8 cellular contexts compared by ENCODE assay signal in the genomic region with DNA sequence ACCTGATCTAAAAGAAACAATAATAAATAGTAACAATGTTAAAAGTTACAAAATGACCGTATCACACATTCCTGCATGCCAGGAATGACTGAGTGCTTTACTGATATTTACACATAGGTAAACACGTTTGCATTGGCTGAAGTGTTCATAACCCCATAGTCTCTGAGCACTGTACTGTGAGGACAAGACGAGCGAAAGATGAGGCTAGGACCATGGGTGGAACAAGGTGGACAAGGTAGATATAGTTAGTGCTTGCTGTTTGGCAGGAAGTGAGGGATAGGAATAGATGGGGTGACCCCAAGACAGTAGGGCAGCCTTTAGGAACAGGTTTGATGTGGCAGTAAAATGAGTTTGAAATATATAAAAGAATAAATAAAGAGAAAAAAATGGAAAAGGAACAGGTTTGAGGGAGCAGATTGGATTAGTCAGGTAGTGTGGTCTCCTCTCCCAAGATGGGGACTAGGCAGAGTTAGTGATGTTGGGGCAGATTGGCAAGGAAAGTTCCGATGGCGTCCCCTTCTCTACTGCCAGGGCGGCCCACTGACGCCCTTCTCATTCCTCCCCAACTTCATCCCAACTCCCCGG. TPM values are rescaled to one million over a fixed set of nuclear protein-coding genes. Genes with fewer than 3 reads are reported as not detected.
A peak's percentile ranks its signal among the peaks of the same experiment; 100 is the strongest.
DNase-seq lines count a peak whose midpoint lies in the region; ATAC-seq and TF ChIP-seq lines count a peak whose summit lies in the region.

No MANE protein-coding gene starts in this region.

- H3K4me3 ChIP-seq in right lobe of liver: peak overlapping the region in 2 of 3 donors; percentile 100

- no peak for TF ChIP-seq POLR2A in right lobe of liver (IDR thresholded peaks at IDR 0.05)

- peak overlapping the region; percentile 80 for H3K27ac Mint-ChIP-seq in activated naive CD4-positive, alpha-beta T cell treated with anti-CD3 and anti-CD28 coated beads for 36 hours
- H3K27ac Mint-ChIP-seq in activated T-helper 2 cell treated with anti-CD3 and anti-CD28 coated beads, Interferon-gamma antibody, Interleukin-2, Interleukin-4, amounts not matched to agents 10 μg/mL and 5 μg/mL and 100 μg/mL, durations not matched to agents 14 hours and 24 hours and 36 hours: peak overlapping the region; percentile 59
- peak overlapping the region; percentile 69 for H3K27ac Mint-ChIP-seq in type B pancreatic cell

- peaks cover 16% of the 10 kb centered on the region for H3K36me3 Mint-ChIP-seq in activated naive CD4-positive, alpha-beta T cell treated with anti-CD3 and anti-CD28 coated beads for 36 hours (ENCODE audit: low read depth)
- H3K36me3 Mint-ChIP-seq in activated T-helper 2 cell treated with anti-CD3 and anti-CD28 coated beads, Interferon-gamma antibody, Interleukin-2, Interleukin-4, amounts not matched to agents 10 μg/mL and 5 μg/mL and 100 μg/mL, durations not matched to agents 14 hours and 24 hours and 36 hours (ENCODE audit: low read depth): peaks cover 42% of the 10 kb centered on the region
- H3K36me3 Mint-ChIP-seq in type B pancreatic cell: peaks cover 6% of the 10 kb centered on the region

- no peak for DNase-seq in activated naive CD4-positive, alpha-beta T cell treated with anti-CD3 and anti-CD28 coated beads for 36 hours
- no peak for DNase-seq in activated naive CD4-positive, alpha-beta T cell (lab: John Stamatoyannopoulos, UW)
- DNase-seq in activated T-helper 2 cell treated with anti-CD3 and anti-CD28 coated beads, Interferon-gamma antibody, Interleukin-2, Interleukin-4, amounts not matched to agents 10 μg/mL and 5 μg/mL and 100 μg/mL, durations not matched to agents 14 hours and 24 hours and 36 hours (ENCODE audit: low spot score): no peak
- DNase-seq in right lobe of liver: no peak
- no peak for DNase-seq in type B pancreatic cell (ENCODE audit: extremely low spot score, unreplicated experiment)
- no peak for DNase-seq in NCI-H2107 treated with DMSO at 0.1 percent for 48 hours (lab: John Stamatoyannopoulos, UW; ENCODE audit: unreplicated experiment)
- no peak for DNase-seq in NCI-H226
- DNase-seq in activated CD4-positive, alpha-beta T cell treated with anti-CD3 and anti-CD28 coated beads for 4 hours: no peak

- TF ChIP-seq CTCF in right lobe of liver (IDR thresholded peaks at IDR 0.05) (no peak), type B pancreatic cell (conservative IDR thresholded peaks at IDR 0.05) (no peak)

- H3K4me3 Mint-ChIP-seq in activated naive CD4-positive, alpha-beta T cell treated with anti-CD3 and anti-CD28 coated beads for 36 hours: peak overlapping the region; percentile 86
- H3K4me3 Mint-ChIP-seq in activated T-helper 2 cell treated with anti-CD3 and anti-CD28 coated beads, Interferon-gamma antibody, Interleukin-2, Interleukin-4, amounts not matched to agents 10 μg/mL and 5 μg/mL and 100 μg/mL, durations not matched to agents 14 hours and 24 hours and 36 hours (ENCODE audit: low read depth): peak overlapping the region; percentile 85
- H3K4me3 Mint-ChIP-seq in type B pancreatic cell: peak overlapping the region; percentile 91

- intact Hi-C loops in activated naive CD4-positive, alpha-beta T cell treated with anti-CD3 and anti-CD28 coated beads for 36 hours (cut with micrococcal nuclease): no loop called here
- intact Hi-C loops in activated T-helper 2 cell treated with anti-CD3 and anti-CD28 coated beads, Interferon-gamma antibody, Interleukin-2, Interleukin-4, amounts not matched to agents 10 μg/mL and 5 μg/mL and 100 μg/mL, durations not matched to agents 14 hours and 24 hours and 36 hours (cut with micrococcal nuclease): no loop called here
- intact Hi-C loops in right lobe of liver (cut with DNase I): no loop called here

- no peaks in the 10 kb centered on the region for H3K27me3 Mint-ChIP-seq in activated naive CD4-positive, alpha-beta T cell treated with anti-CD3 and anti-CD28 coated beads for 36 hours (ENCODE audit: low read depth)
- H3K27me3 Mint-ChIP-seq in activated T-helper 2 cell treated with anti-CD3 and anti-CD28 coated beads, Interferon-gamma antibody, Interleukin-2, Interleukin-4, amounts not matched to agents 10 μg/mL and 5 μg/mL and 100 μg/mL, durations not matched to agents 14 hours and 24 hours and 36 hours (ENCODE audit: low read depth): no peaks in the 10 kb centered on the region
- H3K27me3 Mint-ChIP-seq in type B pancreatic cell: peaks cover 2% of the 10 kb centered on the region

- peaks cover 0 to 25% (median 16%) of the 10 kb centered on the region in 4 donors for H3K36me3 ChIP-seq in right lobe of liver

- no peaks in the 10 kb centered on the region for H3K9me3 Mint-ChIP-seq in activated naive CD4-positive, alpha-beta T cell treated with anti-CD3 and anti-CD28 coated beads for 36 hours
- H3K9me3 Mint-ChIP-seq in activated T-helper 2 cell treated with anti-CD3 and anti-CD28 coated beads, Interferon-gamma antibody, Interleukin-2, Interleukin-4, amounts not matched to agents 10 μg/mL and 5 μg/mL and 100 μg/mL, durations not matched to agents 14 hours and 24 hours and 36 hours: no peaks in the 10 kb centered on the region
- no peaks in the 10 kb centered on the region for H3K9me3 Mint-ChIP-seq in type B pancreatic cell

- H3K9me3 ChIP-seq in right lobe of liver: no peaks in the 10 kb centered on the region

- no peak overlapping the region for H3K27ac ChIP-seq in right lobe of liver

- ATAC-seq in right lobe of liver: no peak

- WGBS in right lobe of liver (ENCODE audit: insufficient coverage, low coverage, low lambda C conversion rate, missing lambda C conversion rate): 15% methylated on average over 9 of the region's 9 CpGs

- CTCF ChIA-PET in activated naive CD4-positive, alpha-beta T cell treated with anti-CD3 and anti-CD28 coated beads for 36 hours (lab: Charles Lee): interaction anchor here (1.2 kb wide), 1 partner anchor 174 kb away, joined by 3 read pairs; no protein-coding TSS in a partner anchor

- H3K4me1 ChIP-seq in right lobe of liver: peaks cover 0 to 24% (median 6%) of the 10 kb centered on the region in 4 donors

- peaks cover 39% of the 10 kb centered on the region for H3K4me1 Mint-ChIP-seq in activated naive CD4-positive, alpha-beta T cell treated with anti-CD3 and anti-CD28 coated beads for 36 hours (ENCODE audit: low read depth)
- peaks cover 29% of the 10 kb centered on the region for H3K4me1 Mint-ChIP-seq in activated T-helper 2 cell treated with anti-CD3 and anti-CD28 coated beads, Interferon-gamma antibody, Interleukin-2, Interleukin-4, amounts not matched to agents 10 μg/mL and 5 μg/mL and 100 μg/mL, durations not matched to agents 14 hours and 24 hours and 36 hours (ENCODE audit: low read depth)
- peaks cover 8% of the 10 kb centered on the region for H3K4me1 Mint-ChIP-seq in type B pancreatic cell (ENCODE audit: unreplicated experiment)

- H3K27me3 ChIP-seq in right lobe of liver: no peaks in the 10 kb centered on the region

RNA-seq across cellular contexts. Expression of a gene that starts 0.5 kb away (rescaled TPM):
- 10 to 100 TPM; 65.1 to 66.5 TPM for total RNA-seq in activated naive CD4-positive, alpha-beta T cell treated with anti-CD3 and anti-CD28 coated beads for 36 hours
- total RNA-seq in activated T-helper 2 cell treated with anti-CD3 and anti-CD28 coated beads, Interferon-gamma antibody, Interleukin-2, Interleukin-4, amounts not matched to agents 10 μg/mL and 5 μg/mL and 100 μg/mL, durations not matched to agents 14 hours and 24 hours and 36 hours: 132 and 139 TPM in 2 replicates
- 10 to 100 TPM; 14.4 to 36.4 (median 22.4) TPM for total RNA-seq in right lobe of liver
- 68.8 and 84.5 TPM in 2 replicates for total RNA-seq in type B pancreatic cell (ENCODE audit: low replicate concordance)

RNA-seq across cellular contexts. Expression of a gene that starts 1.6 kb away (rescaled TPM):
- not detected for total RNA-seq in activated naive CD4-positive, alpha-beta T cell treated with anti-CD3 and anti-CD28 coated beads for 36 hours
- total RNA-seq in activated T-helper 2 cell treated with anti-CD3 and anti-CD28 coated beads, Interferon-gamma antibody, Interleukin-2, Interleukin-4, amounts not matched to agents 10 μg/mL and 5 μg/mL and 100 μg/mL, durations not matched to agents 14 hours and 24 hours and 36 hours: 0.14 TPM in 1 of 2 replicates, not detected in the other
- total RNA-seq in right lobe of liver: 1 to 10 TPM; 1.8 to 4.3 (median 2.5) TPM
- total RNA-seq in type B pancreatic cell (ENCODE audit: low replicate concordance): 0.41 and 0.86 TPM in 2 replicates

RNA-seq across cellular contexts. Expression of a gene that starts 7.4 kb away (rescaled TPM):
- 1 to 10 TPM; 3.8 to 4.4 TPM for total RNA-seq in activated naive CD4-positive, alpha-beta T cell treated with anti-CD3 and anti-CD28 coated beads for 36 hours
- 6.8 and 7.1 TPM in 2 replicates for total RNA-seq in activated T-helper 2 cell treated with anti-CD3 and anti-CD28 coated beads, Interferon-gamma antibody, Interleukin-2, Interleukin-4, amounts not matched to agents 10 μg/mL and 5 μg/mL and 100 μg/mL, durations not matched to agents 14 hours and 24 hours and 36 hours
- total RNA-seq in right lobe of liver (1 to 10 TPM; 1.8 to 8.0 (median 4.6) TPM), type B pancreatic cell (ENCODE audit: low replicate concordance) (9.6 and 19.8 TPM in 2 replicates)

RNA-seq across cellular contexts. Expression of a gene that starts 7.7 kb away (rescaled TPM):
- 10 to 100 TPM; 21.9 to 24.0 TPM for total RNA-seq in activated naive CD4-positive, alpha-beta T cell treated with anti-CD3 and anti-CD28 coated beads for 36 hours
- total RNA-seq in activated T-helper 2 cell treated with anti-CD3 and anti-CD28 coated beads, Interferon-gamma antibody, Interleukin-2, Interleukin-4, amounts not matched to agents 10 μg/mL and 5 μg/mL and 100 μg/mL, durations not matched to agents 14 hours and 24 hours and 36 hours: 57.1 and 59.5 TPM in 2 replicates
- total RNA-seq in right lobe of liver: 10 to 100 TPM in 2 of 6 experiments, 1 to 10 TPM in 4; 3.5 to 13.8 (median 9.3) TPM
- 43.5 and 77.8 TPM in 2 replicates for total RNA-seq in type B pancreatic cell (ENCODE audit: low replicate concordance)

RNA-seq across cellular contexts. Expression of a gene that starts 21.2 kb away (rescaled TPM):
- total RNA-seq in activated naive CD4-positive, alpha-beta T cell treated with anti-CD3 and anti-CD28 coated beads for 36 hours: 1 to 10 TPM; 3.8 to 4.4 TPM
- 27.3 and 30.1 TPM in 2 replicates for total RNA-seq in activated T-helper 2 cell treated with anti-CD3 and anti-CD28 coated beads, Interferon-gamma antibody, Interleukin-2, Interleukin-4, amounts not matched to agents 10 μg/mL and 5 μg/mL and 100 μg/mL, durations not matched to agents 14 hours and 24 hours and 36 hours
- 10 to 100 TPM; 21.5 to 44.3 (median 28.1) TPM for total RNA-seq in right lobe of liver
- 8.4 and 17.5 TPM in 2 replicates for total RNA-seq in type B pancreatic cell (ENCODE audit: low replicate concordance)
